ENCODE assay signal across 9 cellular contexts in the genomic region with DNA sequence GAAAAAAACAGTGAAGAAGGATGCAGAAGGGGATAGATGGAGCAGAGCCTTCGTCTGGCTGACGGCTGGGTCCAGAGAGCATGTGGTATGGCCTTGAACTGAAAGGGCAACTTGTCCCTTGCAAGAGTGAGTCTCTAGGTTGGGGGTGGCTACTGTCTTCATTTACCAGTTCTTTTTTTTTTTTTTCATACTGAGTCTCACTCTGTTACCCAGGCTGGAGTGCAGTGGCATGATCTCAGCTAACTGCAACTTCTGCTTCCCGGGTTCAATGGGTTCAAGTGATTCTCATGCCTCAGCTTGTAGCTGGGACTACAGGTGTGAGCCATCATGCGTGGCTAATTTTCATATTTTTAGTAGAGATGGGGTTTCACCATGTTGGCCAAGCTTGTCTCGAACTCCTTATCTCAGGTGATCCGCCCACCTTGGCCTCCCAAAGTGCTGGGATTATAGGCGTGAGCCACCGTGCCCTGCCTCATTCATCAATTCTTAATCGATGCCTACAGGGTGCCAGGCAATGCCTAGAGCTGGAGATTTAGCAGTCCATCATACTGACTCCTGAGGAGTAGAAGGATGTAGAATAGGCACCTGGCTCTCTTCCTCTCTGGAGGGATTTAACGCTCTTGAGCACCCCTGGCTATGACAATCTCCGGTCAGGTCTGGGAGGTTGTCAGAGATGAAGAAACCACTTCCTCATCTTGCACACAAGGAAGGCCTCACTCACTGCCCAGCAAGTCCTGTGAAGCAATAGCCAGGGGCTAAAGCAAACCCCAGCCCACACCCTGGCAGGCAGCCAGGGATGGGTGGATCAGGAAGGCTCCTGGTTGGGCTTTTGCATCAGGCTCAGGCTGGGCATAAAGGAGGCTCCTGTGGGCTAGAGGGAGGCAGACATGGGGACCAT. TPM values are rescaled to one million over a fixed set of nuclear protein-coding genes. Genes with fewer than 3 reads are reported as not detected.
DNase-seq lines count a peak whose midpoint lies in the region; ATAC-seq lines count a peak whose summit lies in the region.
"Had no signal": no experiment of that assay in that cellular context is flagged by ENCODE, and none has a peak within 500 bp of the region (broad histone marks: within the 10 kb centered on the region; RNA-seq: fewer than 3 reads in every experiment).

A gene with protein sequence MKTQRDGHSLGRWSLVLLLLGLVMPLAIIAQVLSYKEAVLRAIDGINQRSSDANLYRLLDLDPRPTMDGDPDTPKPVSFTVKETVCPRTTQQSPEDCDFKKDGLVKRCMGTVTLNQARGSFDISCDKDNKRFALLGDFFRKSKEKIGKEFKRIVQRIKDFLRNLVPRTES (plus strand): TSS at position 880 of the 898 bp plus-strand sequence. CDS start 17 bp downstream, at position 897.

- peak within 1 kb of the TSS; percentile 73 for H3K27ac Mint-ChIP-seq in stimulated activated memory B cell treated with anti-CD40 and anti-IgM and Interleukin-4, amounts not matched to agents 10 μg/mL and 1 μg/mL and 100 μg/mL, for 72 hours
- no peak within 1 kb of the TSS for H3K27ac Mint-ChIP-seq in activated T-cell treated with anti-CD3 and anti-CD28 coated beads, Interleukin-2, amount 50 U/mL, for 72 hours

- H3K36me3 Mint-ChIP-seq in stimulated activated memory B cell treated with anti-CD40 and anti-IgM and Interleukin-4, amounts not matched to agents 10 μg/mL and 1 μg/mL and 100 μg/mL, for 72 hours = no peaks in the 10 kb centered on the region
- H3K36me3 Mint-ChIP-seq in activated T-cell treated with anti-CD3 and anti-CD28 coated beads, Interleukin-2, amount 50 U/mL, for 72 hours (ENCODE audit: insufficient read depth in 2 of 2) = no peaks in the 10 kb centered on the region

- DNase-seq in DMS 273 (lab: John Stamatoyannopoulos, UW; ENCODE audit: unreplicated experiment) = peak; percentile 8
- DNase-seq in DMS 273 treated with DMSO at 0.1 percent for 48 hours (lab: John Stamatoyannopoulos, UW) = no peak
- DNase-seq in RPMI8226 = peak; percentile 72
- peak; percentile 54 for DNase-seq in globus pallidus (ENCODE audit: low spot score)
- no peak for DNase-seq in activated T-cell treated with anti-CD3 and anti-CD28 coated beads, Interleukin-2, amount 50 U/mL, for 72 hours
- DNase-seq in kidney glomerular epithelial cell (lab: John Stamatoyannopoulos, UW) = no peak

- ATAC-seq in HG02938 (IDR thresholded peaks at IDR 0.05; ENCODE audit: unreplicated experiment) = peak; percentile 46
- ATAC-seq in stimulated activated memory B cell treated with anti-CD40 and anti-IgM and Interleukin-4, amounts not matched to agents 10 μg/mL and 1 μg/mL and 100 μg/mL, for 72 hours = peak; percentile 79
- no peak for ATAC-seq in activated T-cell treated with anti-CD3 and anti-CD28 coated beads, Interleukin-2, amount 50 U/mL, for 72 hours (replicated peaks in 1 of 2)

- H3K4me3 Mint-ChIP-seq in stimulated activated memory B cell treated with anti-CD40 and anti-IgM and Interleukin-4, amounts not matched to agents 10 μg/mL and 1 μg/mL and 100 μg/mL, for 72 hours = no peak within 1 kb of the TSS
- no peak within 1 kb of the TSS for H3K4me3 Mint-ChIP-seq in activated T-cell treated with anti-CD3 and anti-CD28 coated beads, Interleukin-2, amount 50 U/mL, for 72 hours

- peaks cover 61% of the 10 kb centered on the region for H3K4me1 Mint-ChIP-seq in stimulated activated memory B cell treated with anti-CD40 and anti-IgM and Interleukin-4, amounts not matched to agents 10 μg/mL and 1 μg/mL and 100 μg/mL, for 72 hours
- peaks cover 8% of the 10 kb centered on the region for H3K4me1 Mint-ChIP-seq in activated T-cell treated with anti-CD3 and anti-CD28 coated beads, Interleukin-2, amount 50 U/mL, for 72 hours (ENCODE audit: low read depth)

- H3K9me3 Mint-ChIP-seq in stimulated activated memory B cell treated with anti-CD40 and anti-IgM and Interleukin-4, amounts not matched to agents 10 μg/mL and 1 μg/mL and 100 μg/mL, for 72 hours = no peaks in the 10 kb centered on the region
- H3K9me3 Mint-ChIP-seq in activated T-cell treated with anti-CD3 and anti-CD28 coated beads, Interleukin-2, amount 50 U/mL, for 72 hours = no peaks in the 10 kb centered on the region

- no peaks in the 10 kb centered on the region for H3K27me3 Mint-ChIP-seq in stimulated activated memory B cell treated with anti-CD40 and anti-IgM and Interleukin-4, amounts not matched to agents 10 μg/mL and 1 μg/mL and 100 μg/mL, for 72 hours
- H3K27me3 Mint-ChIP-seq in activated T-cell treated with anti-CD3 and anti-CD28 coated beads, Interleukin-2, amount 50 U/mL, for 72 hours (ENCODE audit: low read depth) = no peaks in the 10 kb centered on the region

RNA-seq across cellular contexts. Expression of the gene that starts here (rescaled TPM):
- not detected for total RNA-seq in activated T-cell treated with anti-CD3 and anti-CD28 coated beads, Interleukin-2, amount 50 U/mL, for 72 hours
- total RNA-seq: thoracic aorta had no signal

Comparison
In these comparisons a context has a peak if more than half of its experiments do, and no peak if none do; other contexts are left out.
1. DNase-seq: peak in DMS 273 (single experiment), RPMI8226 (single experiment) and globus pallidus (single experiment); none in DMS 273 treated with DMSO at 0.1 percent for 48 hours (single experiment), activated T-cell treated with anti-CD3 and anti-CD28 coated beads, Interleukin-2, amount 50 U/mL, for 72 hours (0 of 2) and kidney glomerular epithelial cell (single experiment).
2. ATAC-seq: peak in HG02938 (single experiment) and stimulated activated memory B cell treated with anti-CD40 and anti-IgM and Interleukin-4, amounts not matched to agents 10 μg/mL and 1 μg/mL and 100 μg/mL, for 72 hours (single experiment); none in activated T-cell treated with anti-CD3 and anti-CD28 coated beads, Interleukin-2, amount 50 U/mL, for 72 hours (0 of 2).